In the genomic region with DNA sequence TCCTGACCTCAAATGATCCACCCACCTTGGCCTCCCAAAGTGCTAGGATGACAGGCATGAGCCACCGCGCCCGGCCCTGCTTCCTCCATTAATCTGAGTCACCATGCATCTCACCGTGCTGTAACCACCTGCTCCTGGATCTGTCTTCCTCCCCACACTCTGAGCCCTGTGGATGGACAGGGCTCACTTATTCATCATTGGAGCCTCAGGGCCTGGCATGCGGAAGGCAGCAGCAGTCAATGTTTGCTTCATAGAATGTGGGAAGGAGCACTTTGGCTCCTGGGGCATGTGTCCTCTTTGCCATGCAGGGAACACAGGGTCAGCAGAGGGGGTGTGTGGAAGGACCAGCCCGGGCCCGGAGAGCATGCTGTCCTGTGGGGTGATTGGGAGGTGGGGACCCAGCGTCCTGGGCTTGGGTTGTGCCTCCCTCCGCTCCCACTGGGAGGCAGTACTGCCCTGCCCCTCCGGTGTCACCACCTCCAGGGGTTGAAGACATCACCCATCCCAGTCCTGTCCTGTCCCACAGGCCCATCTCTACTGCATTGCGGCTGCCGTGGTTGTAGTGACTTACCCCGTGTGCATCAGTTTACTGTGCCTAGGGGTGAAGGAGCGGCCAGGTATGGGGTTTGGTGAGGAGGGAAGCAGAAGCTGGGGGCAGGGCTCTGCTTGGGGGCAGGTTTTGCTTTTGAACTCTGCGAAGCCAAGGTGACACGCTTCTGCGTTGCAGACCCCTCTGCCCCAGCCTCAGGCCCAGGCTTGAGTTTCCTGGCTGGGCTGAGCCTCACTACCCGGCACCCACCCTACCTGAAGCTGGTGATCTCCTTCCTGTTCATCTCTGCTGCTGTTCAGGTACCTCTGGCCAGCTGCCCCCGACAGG, we compare ENCODE assay signal across 8 cellular contexts. TPM values are rescaled to one million over a fixed set of nuclear protein-coding genes. Genes with fewer than 3 reads are reported as not detected.
DNase-seq lines count a peak whose midpoint lies in the region; ATAC-seq, FAIRE-seq and TF ChIP-seq lines count a peak whose summit lies in the region.

No MANE protein-coding gene starts in this region.

- no peak overlapping the region for H2AFZ ChIP-seq in HCT116 (ENCODE audit: low read depth, low read length, poor library complexity, severe bottlenecking)
- no peak overlapping the region for H2AFZ ChIP-seq in HepG2 (ENCODE audit: low read length)

- H3K9me3 ChIP-seq in HCT116 (ENCODE audit: control insufficient read depth in 1 of 2, insufficient read depth in 1 of 2, low read depth in 1 of 2, low read length in 2 of 2) (no peaks in the 10 kb centered on the region), HepG2 (ENCODE audit: low read length) (no peaks in the 10 kb centered on the region), tibial artery (no peaks in the 10 kb centered on the region)

- no peaks in the 10 kb centered on the region for H3K27me3 ChIP-seq in BJ (ENCODE audit: control insufficient read depth, insufficient read depth, low read length)
- no peaks in the 10 kb centered on the region for H3K27me3 ChIP-seq in HCT116 (ENCODE audit: insufficient read depth, low read length)
- H3K27me3 ChIP-seq in HepG2 (ENCODE audit: control insufficient read depth in 1 of 2, insufficient read depth in 2 of 2, low read length in 2 of 2), result no peaks in the 10 kb centered on the region
- no peaks in the 10 kb centered on the region for H3K27me3 ChIP-seq in tibial artery

- in situ Hi-C loops in HepG2 (cut with HindIII; ENCODE audit: extremely low pct_ligation_motif_present, low pct_unique_long_range_greater_than_20kb), result loop anchor here (5.0 to 10.0 kb wide), 2 partner anchors 41 to 143 kb away; no protein-coding TSS in a partner anchor

- no peak for TF ChIP-seq POLR2A in HCT116 (IDR thresholded peaks at IDR 0.05; ENCODE audit: borderline replicate concordance, extremely low read depth, insufficient read depth, insufficient read length)
- no peak for TF ChIP-seq POLR2A in HepG2 (IDR thresholded peaks at IDR 0.05; ENCODE audit: insufficient read depth in 1 of 2, low read depth in 2 of 2, low read length in 2 of 2)

- ATAC-seq in HCT116 (peak; percentile 85), HepG2 (peak; percentile 84)

- TF ChIP-seq EP300 in HepG2 (IDR thresholded peaks at IDR 0.05; ENCODE audit: low read depth in 2 of 2, low read length in 2 of 2) (no peak), HepG2 (CRISPR knock-in tag; IDR thresholded peaks at IDR 0.05; ENCODE audit: borderline replicate concordance) (0 out of 2 replicates have a peak, but pooled peaks have one; percentile 8)

- H3K79me2 ChIP-seq in HCT116 (ENCODE audit: insufficient read depth, low read length) (no peaks in the 10 kb centered on the region), HepG2 (ENCODE audit: insufficient read depth, low read length) (no peaks in the 10 kb centered on the region)

- 70% methylated on average over 17 of the region's 19 CpGs for WGBS in HepG2 (ENCODE audit: low lambda C conversion rate)

- POLR2A ChIA-PET in BJ (lab: Charles Lee), result no interaction called here
- POLR2A ChIA-PET in HCT116 (lab: Charles Lee), result interaction anchor here (0.7 kb wide), 1 partner anchor 26 kb away, joined by 3 read pairs; a partner anchor contains a TSS
- POLR2A ChIA-PET in HepG2 (lab: Yijun Ruan, JAX), result interaction anchor here (1.1 to 3.5 kb wide), 8 partner anchors 24 to 94 kb away, joined by 4 to 23 read pairs (median 13); a partner anchor contains a TSS

- TF ChIP-seq CTCF in BJ (IDR thresholded peaks at IDR 0.05; ENCODE audit: insufficient read depth, low read depth, low read length) (peak; percentile 29), HCT116 (IDR thresholded peaks at IDR 0.05 in 2 of 3, conservative IDR thresholded peaks at IDR 0.05 in 1 of 3; ENCODE audit: borderline replicate concordance in 1 of 3, insufficient read depth in 1 of 3, low read depth in 2 of 3, low read length in 2 of 3) (peak; percentile 49 to 57 (median 56); a peak in 5 of 6 replicates), HepG2 (CRISPR knock-in tag; IDR thresholded peaks at IDR 0.05) (peak; percentile 95), tibial artery (IDR thresholded peaks at IDR 0.05) (no peak)

- H3K36me3 ChIP-seq in BJ (ENCODE audit: control insufficient read depth, insufficient read depth, low read length), result peaks cover 5% of the 10 kb centered on the region; the same call in 1 of the 2 replicates
- H3K36me3 ChIP-seq in HCT116 (ENCODE audit: control insufficient read depth in 1 of 2, insufficient read depth in 2 of 2, low read length in 2 of 2), result no peaks in the 10 kb centered on the region
- peaks cover 3 to 15% of the 10 kb centered on the region in 2 experiments; a peak in 3 of 5 replicates for H3K36me3 ChIP-seq in HepG2 (replicated peaks in 1 of 2; ENCODE audit: control insufficient read depth in 1 of 2, insufficient read depth in 2 of 2, low read length in 2 of 2)
- peaks cover 11 to 51% (median 22%) of the 10 kb centered on the region in 3 donors for H3K36me3 ChIP-seq in tibial artery

- no peaks in the 10 kb centered on the region for H3K9me2 ChIP-seq in HCT116 (ENCODE audit: insufficient read depth)

- RAD21 ChIA-PET in HCT116 (lab: Charles Lee; ENCODE audit: low non-redundant PET in 1 of 2, low total read pairs in 2 of 2, uncharacterized antibody in 2 of 2, unreplicated experiment in 2 of 2), result no interaction called here

- H3K27ac ChIP-seq in HCT116 (ENCODE audit: low read depth, low read length) (no peak overlapping the region), HepG2 (ENCODE audit: extremely low read length, insufficient read depth, low read length) (peak overlapping the region; percentile 41), tibial artery (no peak overlapping the region)

- FAIRE-seq in HepG2 (lab: Jason Lieb, UNC), result peak; percentile 76

- no peak overlapping the region for H3K4me2 ChIP-seq in HCT116 (ENCODE audit: low read length)
- H3K4me2 ChIP-seq in HepG2 (ENCODE audit: low read depth, low read length), result no peak overlapping the region

- CTCF ChIA-PET in BJ (lab: Yijun Ruan, JAX), result interaction anchor here (0.6 kb wide), 1 partner anchor 151 kb away, joined by 4 read pairs; no protein-coding TSS in a partner anchor
- CTCF ChIA-PET in HCT116 (lab: Charles Lee), result no interaction called here
- CTCF ChIA-PET in HepG2 (lab: Yijun Ruan, JAX; ENCODE audit: low intra/inter-chr PET ratio, low total read pairs), result interaction anchor here (1.3 to 3.4 kb wide), 3 partner anchors 39 to 143 kb away, joined by 8 to 37 read pairs (median 36); a partner anchor contains a TSS

- TF ChIP-seq RAD21 in HCT116 (IDR thresholded peaks at IDR 0.05; ENCODE audit: low read depth), result peak; percentile 71
- peak; percentile 97 for TF ChIP-seq RAD21 in HepG2 (CRISPR knock-in tag; IDR thresholded peaks at IDR 0.05)

- H3K4me1 ChIP-seq in HCT116 (ENCODE audit: control insufficient read depth in 1 of 2, insufficient read depth in 2 of 2, low read length in 2 of 2) (peaks cover 0 to 5% of the 10 kb centered on the region in 2 experiments; a peak in 1 of 4 replicates), HepG2 (ENCODE audit: insufficient read depth, low read length) (peaks cover 44% of the 10 kb centered on the region), tibial artery (no peaks in the 10 kb centered on the region)

- intact Hi-C loops in HCT116 (cut with micrococcal nuclease) (no loop called here), HepG2 (cut with micrococcal nuclease; ENCODE audit: unreplicated experiment) (loop anchor here (1.0 kb wide), 4 partner anchors 26 to 143 kb away; a partner anchor contains a TSS), tibial artery (cut with DNase I; ENCODE audit: low total_unique reads) (no loop called here)

- H3K9ac ChIP-seq in HCT116 (ENCODE audit: low read length), result no peak overlapping the region
- H3K9ac ChIP-seq in HepG2 (ENCODE audit: insufficient read depth, low read depth, low read length), result no peak overlapping the region

- DNase-seq in BJ (ENCODE audit: low read depth) (no peak), HCT116 (ENCODE audit: low read depth, low spot score) (no peak), HepG2 (ENCODE audit: low spot score) (peak; percentile 61), tibial artery (no peak), NCI-H2029 (lab: John Stamatoyannopoulos, UW) (no peak), NCI-H1417 (lab: John Stamatoyannopoulos, UW) (no peak)
- DNase-seq in activated CD4-positive, alpha-beta T cell treated with anti-CD3 and anti-CD28 coated beads, Interleukin-2, amount 50 U/mL, for 1 hour, result peak; percentile 11
- DNase-seq in stimulated activated naive CD4-positive, alpha-beta T cell treated with Interleukin-2 at 50 U/mL for 16 hours (lab: John Stamatoyannopoulos, UW), result no peak

- no peaks in the 10 kb centered on the region for H4K20me1 ChIP-seq in HCT116 (ENCODE audit: insufficient read depth)
- H4K20me1 ChIP-seq in HepG2 (ENCODE audit: insufficient read depth, low read length), result no peaks in the 10 kb centered on the region

- no TSS peak for BruUV-seq in HCT116 (replicated peaks; lab: Mats Ljungman, UMichigan)
- no TSS peak for BruUV-seq in HepG2 (replicated peaks; lab: Mats Ljungman, UMichigan)

- H3K4me3 ChIP-seq in BJ (ENCODE audit: low read depth, low read length) (no peak overlapping the region), HCT116 (replicated peaks in 1 of 2; ENCODE audit: low read depth in 1 of 2, low read length in 2 of 2) (no peak overlapping the region), HepG2 (replicated peaks in 1 of 3; ENCODE audit: insufficient read depth in 1 of 3, low read depth in 2 of 3, low read length in 3 of 3) (no peak overlapping the region), tibial artery (no peak overlapping the region)

RNA-seq across cellular contexts. Expression of a gene that starts 11.5 kb away (rescaled TPM):
- 0.06 and 0.10 TPM in 2 replicates for polyA plus RNA-seq in BJ (2011; rRNA removed)
- 0.05 TPM in 1 of 2 replicates, not detected in the other for polyA minus RNA-seq in BJ (2011; rRNA and poly(A)+ RNA removed)
- total RNA-seq in HCT116 (2021; ENCODE audit: unreplicated experiment), result 0.39 TPM
- 0.51 and 0.79 TPM in 2 replicates for polyA plus RNA-seq in HCT116 (2012)
- 0.48 and 0.93 TPM in 2 replicates for total RNA-seq in HepG2 (2016; rRNA removed; fragmentation: Illumina TruSeq; extraction: Trizol)
- 0.10 and 0.26 TPM in 2 replicates for total RNA-seq in HepG2 (2016; cell fraction: cytosol; rRNA removed; fragmentation: Illumina TruSeq; extraction: Trizol; ENCODE audit: low read depth)
- 0.45 and 0.68 TPM in 2 replicates for total RNA-seq in HepG2 (2016; cell fraction: insoluble cytoplasmic fraction; rRNA removed; fragmentation: Illumina TruSeq; extraction: Trizol)
- 0.59 and 1.2 TPM in 2 replicates for total RNA-seq in HepG2 (2016; cell fraction: membrane; rRNA removed; fragmentation: Illumina TruSeq; extraction: Trizol)
- 0.38 and 0.53 TPM in 2 replicates for total RNA-seq in HepG2 (2016; cell fraction: nucleus; rRNA removed; fragmentation: Illumina TruSeq; extraction: Trizol)
- 0.07 and 0.21 TPM in 2 replicates for polyA plus RNA-seq in HepG2 (2011; rRNA removed)
- 0.15 TPM in 1 of 2 replicates, not detected in the other for polyA plus RNA-seq in HepG2 (2011; cell fraction: cytosol; rRNA removed)
- polyA plus RNA-seq in HepG2 (2011; cell fraction: nucleus; rRNA removed), result 0.26 and 0.66 TPM in 2 replicates
- 0.05 and 0.19 TPM in 2 replicates for polyA plus RNA-seq in HepG2 (2012)
- polyA plus RNA-seq in HepG2 (2016; cell fraction: cytosol; fragmentation: Illumina TruSeq; extraction: Trizol; ENCODE audit: low read depth), result 0.68 and 1.1 TPM in 2 replicates
- 0.44 and 0.75 TPM in 2 replicates for polyA plus RNA-seq in HepG2 (2016; cell fraction: insoluble cytoplasmic fraction; fragmentation: Illumina TruSeq; extraction: Trizol; ENCODE audit: low read depth)
- polyA plus RNA-seq in HepG2 (2016; cell fraction: membrane; fragmentation: Illumina TruSeq; extraction: Trizol; ENCODE audit: low read depth), result 1.1 and 1.6 TPM in 2 replicates
- 1.1 TPM in 2 replicates for polyA plus RNA-seq in HepG2 (2016; cell fraction: nucleus; fragmentation: Illumina TruSeq; extraction: Trizol; ENCODE audit: insufficient read depth, low read depth)
- polyA minus RNA-seq in HepG2 (2011; rRNA and poly(A)+ RNA removed; ENCODE audit: low replicate concordance), result 0.16 and 1.1 TPM in 2 replicates
- polyA minus RNA-seq in HepG2 (2011; cell fraction: cytosol; rRNA and poly(A)+ RNA removed), result not detected in 2 replicates
- polyA minus RNA-seq in HepG2 (2011; cell fraction: nucleus; rRNA and poly(A)+ RNA removed), result 0.52 and 0.87 TPM in 2 replicates

RNA-seq across cellular contexts. Expression of a gene that starts 25.8 kb away (rescaled TPM):
- polyA plus RNA-seq in BJ (2011; rRNA removed), result 10.9 and 12.8 TPM in 2 replicates
- 9.3 and 16.9 TPM in 2 replicates for polyA minus RNA-seq in BJ (2011; rRNA and poly(A)+ RNA removed)
- total RNA-seq in HCT116 (2021; ENCODE audit: unreplicated experiment), result 19.9 TPM
- 6.2 and 7.2 TPM in 2 replicates for polyA plus RNA-seq in HCT116 (2012)
- total RNA-seq in HepG2 (2016; rRNA removed; fragmentation: Illumina TruSeq; extraction: Trizol), result 22.6 and 39.4 TPM in 2 replicates
- total RNA-seq in HepG2 (2016; cell fraction: cytosol; rRNA removed; fragmentation: Illumina TruSeq; extraction: Trizol; ENCODE audit: low read depth), result 3.2 and 3.4 TPM in 2 replicates
- total RNA-seq in HepG2 (2016; cell fraction: insoluble cytoplasmic fraction; rRNA removed; fragmentation: Illumina TruSeq; extraction: Trizol), result 23.3 and 42.2 TPM in 2 replicates
- 12.6 and 14.9 TPM in 2 replicates for total RNA-seq in HepG2 (2016; cell fraction: membrane; rRNA removed; fragmentation: Illumina TruSeq; extraction: Trizol)
- 18.0 and 19.2 TPM in 2 replicates for total RNA-seq in HepG2 (2016; cell fraction: nucleus; rRNA removed; fragmentation: Illumina TruSeq; extraction: Trizol)
- polyA plus RNA-seq in HepG2 (2011; rRNA removed), result 17.4 and 20.6 TPM in 2 replicates
- 10.3 and 15.6 TPM in 2 replicates for polyA plus RNA-seq in HepG2 (2011; cell fraction: cytosol; rRNA removed)
- polyA plus RNA-seq in HepG2 (2011; cell fraction: nucleus; rRNA removed), result 17.4 and 19.0 TPM in 2 replicates
- 12.5 and 13.0 TPM in 2 replicates for polyA plus RNA-seq in HepG2 (2012)
- 1.0 and 1.3 TPM in 2 replicates for polyA plus RNA-seq in HepG2 (2016; cell fraction: cytosol; fragmentation: Illumina TruSeq; extraction: Trizol; ENCODE audit: low read depth)
- polyA plus RNA-seq in HepG2 (2016; cell fraction: insoluble cytoplasmic fraction; fragmentation: Illumina TruSeq; extraction: Trizol; ENCODE audit: low read depth), result 20.9 and 21.5 TPM in 2 replicates
- 3.5 and 4.4 TPM in 2 replicates for polyA plus RNA-seq in HepG2 (2016; cell fraction: membrane; fragmentation: Illumina TruSeq; extraction: Trizol; ENCODE audit: low read depth)
- polyA plus RNA-seq in HepG2 (2016; cell fraction: nucleus; fragmentation: Illumina TruSeq; extraction: Trizol; ENCODE audit: insufficient read depth, low read depth), result 20.8 and 24.4 TPM in 2 replicates
- polyA minus RNA-seq in HepG2 (2011; rRNA and poly(A)+ RNA removed; ENCODE audit: low replicate concordance), result 60.3 and 78.7 TPM in 2 replicates
- 10.6 and 13.8 TPM in 2 replicates for polyA minus RNA-seq in HepG2 (2011; cell fraction: cytosol; rRNA and poly(A)+ RNA removed)
- polyA minus RNA-seq in HepG2 (2011; cell fraction: nucleus; rRNA and poly(A)+ RNA removed), result 14.5 and 19.5 TPM in 2 replicates

RNA-seq across cellular contexts. Expression of a gene that starts 28.2 kb away (rescaled TPM):
- polyA plus RNA-seq in BJ (2011; rRNA removed) (13.5 and 15.9 TPM in 2 replicates), HepG2 (2011; rRNA removed) (96.3 and 103 TPM in 2 replicates)
- polyA minus RNA-seq in BJ (2011; rRNA and poly(A)+ RNA removed), result 2.2 and 4.9 TPM in 2 replicates
- total RNA-seq in HCT116 (2021; ENCODE audit: unreplicated experiment) (11.8 TPM), HepG2 (2016; rRNA removed; fragmentation: Illumina TruSeq; extraction: Trizol) (35.2 and 36.8 TPM in 2 replicates)
- 16.9 and 17.0 TPM in 2 replicates for polyA plus RNA-seq in HCT116 (2012)
- total RNA-seq in HepG2 (2016; cell fraction: cytosol; rRNA removed; fragmentation: Illumina TruSeq; extraction: Trizol; ENCODE audit: low read depth), result 55.0 and 71.6 TPM in 2 replicates
- total RNA-seq in HepG2 (2016; cell fraction: insoluble cytoplasmic fraction; rRNA removed; fragmentation: Illumina TruSeq; extraction: Trizol), result 34.9 and 36.5 TPM in 2 replicates
- total RNA-seq in HepG2 (2016; cell fraction: membrane; rRNA removed; fragmentation: Illumina TruSeq; extraction: Trizol), result 58.1 and 75.9 TPM in 2 replicates
- total RNA-seq in HepG2 (2016; cell fraction: nucleus; rRNA removed; fragmentation: Illumina TruSeq; extraction: Trizol), result 12.0 and 18.4 TPM in 2 replicates
- polyA plus RNA-seq in HepG2 (2011; cell fraction: cytosol; rRNA removed), result 87.0 and 103 TPM in 2 replicates
- 33.1 and 49.7 TPM in 2 replicates for polyA plus RNA-seq in HepG2 (2011; cell fraction: nucleus; rRNA removed)
- polyA plus RNA-seq in HepG2 (2012), result 47.5 and 47.8 TPM in 2 replicates
- 73.6 and 97.4 TPM in 2 replicates for polyA plus RNA-seq in HepG2 (2016; cell fraction: cytosol; fragmentation: Illumina TruSeq; extraction: Trizol; ENCODE audit: low read depth)
- polyA plus RNA-seq in HepG2 (2016; cell fraction: insoluble cytoplasmic fraction; fragmentation: Illumina TruSeq; extraction: Trizol; ENCODE audit: low read depth), result 41.3 and 48.9 TPM in 2 replicates
- 69.3 and 86.0 TPM in 2 replicates for polyA plus RNA-seq in HepG2 (2016; cell fraction: membrane; fragmentation: Illumina TruSeq; extraction: Trizol; ENCODE audit: low read depth)
- polyA plus RNA-seq in HepG2 (2016; cell fraction: nucleus; fragmentation: Illumina TruSeq; extraction: Trizol; ENCODE audit: insufficient read depth, low read depth), result 29.4 and 29.5 TPM in 2 replicates
- polyA minus RNA-seq in HepG2 (2011; rRNA and poly(A)+ RNA removed; ENCODE audit: low replicate concordance), result 52.4 TPM in 1 of 2 replicates, not detected in the other
- 15.2 and 16.6 TPM in 2 replicates for polyA minus RNA-seq in HepG2 (2011; cell fraction: cytosol; rRNA and poly(A)+ RNA removed)
- 10.4 and 15.9 TPM in 2 replicates for polyA minus RNA-seq in HepG2 (2011; cell fraction: nucleus; rRNA and poly(A)+ RNA removed)

RNA-seq across cellular contexts. Expression of a gene that starts 54.8 kb away (rescaled TPM):
- 107 and 199 TPM in 2 replicates for polyA plus RNA-seq in BJ (2011; rRNA removed)
- polyA minus RNA-seq in BJ (2011; rRNA and poly(A)+ RNA removed), result 13.1 and 17.5 TPM in 2 replicates
- total RNA-seq in HCT116 (2021; ENCODE audit: unreplicated experiment), result 129 TPM
- 107 and 141 TPM in 2 replicates for polyA plus RNA-seq in HCT116 (2012)
- 182 and 254 TPM in 2 replicates for total RNA-seq in HepG2 (2016; rRNA removed; fragmentation: Illumina TruSeq; extraction: Trizol)
- total RNA-seq in HepG2 (2016; cell fraction: cytosol; rRNA removed; fragmentation: Illumina TruSeq; extraction: Trizol; ENCODE audit: low read depth), result 45.9 and 48.0 TPM in 2 replicates
- total RNA-seq in HepG2 (2016; cell fraction: insoluble cytoplasmic fraction; rRNA removed; fragmentation: Illumina TruSeq; extraction: Trizol), result 184 and 279 TPM in 2 replicates
- 58.5 and 66.4 TPM in 2 replicates for total RNA-seq in HepG2 (2016; cell fraction: membrane; rRNA removed; fragmentation: Illumina TruSeq; extraction: Trizol)
- 61.8 and 72.9 TPM in 2 replicates for total RNA-seq in HepG2 (2016; cell fraction: nucleus; rRNA removed; fragmentation: Illumina TruSeq; extraction: Trizol)
- polyA plus RNA-seq in HepG2 (2011; rRNA removed), result 140 and 177 TPM in 2 replicates
- 101 and 135 TPM in 2 replicates for polyA plus RNA-seq in HepG2 (2011; cell fraction: cytosol; rRNA removed)
- polyA plus RNA-seq in HepG2 (2011; cell fraction: nucleus; rRNA removed), result 24.9 and 35.7 TPM in 2 replicates
- polyA plus RNA-seq in HepG2 (2012), result 159 and 167 TPM in 2 replicates
- 35.5 and 45.7 TPM in 2 replicates for polyA plus RNA-seq in HepG2 (2016; cell fraction: cytosol; fragmentation: Illumina TruSeq; extraction: Trizol; ENCODE audit: low read depth)
- polyA plus RNA-seq in HepG2 (2016; cell fraction: insoluble cytoplasmic fraction; fragmentation: Illumina TruSeq; extraction: Trizol; ENCODE audit: low read depth), result 279 and 313 TPM in 2 replicates
- 54.3 and 63.6 TPM in 2 replicates for polyA plus RNA-seq in HepG2 (2016; cell fraction: membrane; fragmentation: Illumina TruSeq; extraction: Trizol; ENCODE audit: low read depth)
- polyA plus RNA-seq in HepG2 (2016; cell fraction: nucleus; fragmentation: Illumina TruSeq; extraction: Trizol; ENCODE audit: insufficient read depth, low read depth), result 127 TPM in 2 replicates
- polyA minus RNA-seq in HepG2 (2011; rRNA and poly(A)+ RNA removed; ENCODE audit: low replicate concordance), result 17.1 and 27.0 TPM in 2 replicates
- polyA minus RNA-seq in HepG2 (2011; cell fraction: cytosol; rRNA and poly(A)+ RNA removed), result 30.5 and 35.6 TPM in 2 replicates
- 21.8 and 26.1 TPM in 2 replicates for polyA minus RNA-seq in HepG2 (2011; cell fraction: nucleus; rRNA and poly(A)+ RNA removed)

Comparison
In these comparisons a context has a peak if more than half of its experiments do, and no peak if none do; other contexts are left out.
1. DNase-seq: peak in activated CD4-positive, alpha-beta T cell treated with anti-CD3 and anti-CD28 coated beads, Interleukin-2, amount 50 U/mL, for 1 hour (single experiment) and HepG2 (single experiment); none in BJ (single experiment), HCT116 (single experiment), tibial artery (0 of 2), stimulated activated naive CD4-positive, alpha-beta T cell treated with Interleukin-2 at 50 U/mL for 16 hours (single experiment), NCI-H2029 (single experiment) and NCI-H1417 (0 of 3).
2. CTCF ChIP-seq: peak in BJ (single experiment), HCT116 (3 of 3) and HepG2 (single experiment); none in tibial artery (0 of 2).